In genomic region chr12:93234641-93235040, GRCh38 we compare ENCODE assay signal across 19 cellular contexts.
DNase-seq lines count a peak whose midpoint lies in the region; ATAC-seq and TF ChIP-seq lines count a peak whose summit lies in the region.
"Had no signal": no experiment of that assay in that cellular context is flagged by ENCODE, and none has a peak within 500 bp of the region (broad histone marks: within the 10 kb centered on the region; RNA-seq: fewer than 3 reads in every experiment).

No MANE protein-coding gene starts in this region.

- 0 to 11% methylated on average over 1 of the region's 1 CpG for WGBS in body of pancreas, 2 donors

- intact Hi-C loops in body of pancreas (cut with DNase I), result no loop called here

- peaks cover 3% of the 10 kb centered on the region for H3K4me1 ChIP-seq in body of pancreas
- H3K4me1 ChIP-seq: gastroesophageal sphincter, suprapubic skin had no signal

- H3K27ac Mint-ChIP-seq in type B pancreatic cell, result no peak overlapping the region
- H3K27ac Mint-ChIP-seq: activated CD8-positive, alpha-beta memory T cell treated with anti-CD3 and anti-CD28 coated beads, Interleukin-2, amount 10 ng/mL, durations not matched to agents 7 days and 5 days; activated naive CD8-positive, alpha-beta T cell treated with anti-CD3 and anti-CD28 coated beads, Interleukin-2, amount 50 U/mL, for 24 hours; activated T-helper 17 cell treated with anti-CD3 and anti-CD28 coated beads, Interleukin-2, amount 50 U/mL, for 72 hours had no signal

- no peaks in the 10 kb centered on the region for H3K36me3 ChIP-seq in body of pancreas (replicated peaks in 1 of 2; ENCODE audit: insufficient read depth in 1 of 2, low read depth in 2 of 2)
- H3K36me3 ChIP-seq: gastroesophageal sphincter, suprapubic skin had no signal

- H3K9me3 Mint-ChIP-seq in type B pancreatic cell, result peaks cover 2% of the 10 kb centered on the region
- H3K9me3 Mint-ChIP-seq: activated T-helper 17 cell treated with anti-CD3 and anti-CD28 coated beads, Interleukin-2, amount 50 U/mL, for 72 hours had no signal

- ATAC-seq in body of pancreas (peak; percentile 24), GM18909 (IDR thresholded peaks at IDR 0.05; ENCODE audit: poor library complexity, unreplicated experiment) (no peak)
- ATAC-seq: activated CD8-positive, alpha-beta memory T cell treated with anti-CD3 and anti-CD28 coated beads, Interleukin-2, amount 10 ng/mL, durations not matched to agents 7 days and 5 days; activated naive CD8-positive, alpha-beta T cell treated with anti-CD3 and anti-CD28 coated beads, Interleukin-2, amount 50 U/mL, for 24 hours; activated T-helper 17 cell treated with anti-CD3 and anti-CD28 coated beads, Interleukin-2, amount 50 U/mL, for 72 hours; gastroesophageal sphincter had no signal

- H3K4me3 ChIP-seq in body of pancreas, result no peak overlapping the region
- H3K4me3 ChIP-seq: dorsolateral prefrontal cortex, gastroesophageal sphincter, suprapubic skin had no signal

- H3K4me3 Mint-ChIP-seq in type B pancreatic cell, result no peak overlapping the region
- H3K4me3 Mint-ChIP-seq: activated CD8-positive, alpha-beta memory T cell treated with anti-CD3 and anti-CD28 coated beads, Interleukin-2, amount 10 ng/mL, durations not matched to agents 7 days and 5 days; activated naive CD8-positive, alpha-beta T cell treated with anti-CD3 and anti-CD28 coated beads, Interleukin-2, amount 50 U/mL, for 24 hours; activated T-helper 17 cell treated with anti-CD3 and anti-CD28 coated beads, Interleukin-2, amount 50 U/mL, for 72 hours had no signal

- no peaks in the 10 kb centered on the region for H3K27me3 ChIP-seq in body of pancreas
- H3K27me3 ChIP-seq: dorsolateral prefrontal cortex, gastroesophageal sphincter, suprapubic skin had no signal

- H3K36me3 Mint-ChIP-seq in type B pancreatic cell, result peaks cover 5% of the 10 kb centered on the region
- H3K36me3 Mint-ChIP-seq: activated CD8-positive, alpha-beta memory T cell treated with anti-CD3 and anti-CD28 coated beads, Interleukin-2, amount 10 ng/mL, durations not matched to agents 7 days and 5 days had no signal

- no peaks in the 10 kb centered on the region for H3K9me3 ChIP-seq in body of pancreas
- H3K9me3 ChIP-seq: suprapubic skin had no signal

- peak; percentile 87 for DNase-seq in DMS 273 (lab: John Stamatoyannopoulos, UW; ENCODE audit: unreplicated experiment)
- peak; percentile 33 for DNase-seq in NCI-H1694 (lab: John Stamatoyannopoulos, UW)
- peak in 3 of 4 donors; percentile 23 to 24 (median 24) for DNase-seq in body of pancreas
- peak; percentile 28 for DNase-seq in mucosa of gallbladder (ENCODE audit: low spot score)
- no peak for DNase-seq in type B pancreatic cell (ENCODE audit: extremely low spot score, unreplicated experiment)
- no peak for DNase-seq in DMS53 treated with DMSO at 0.1 percent for 48 hours (lab: John Stamatoyannopoulos, UW; ENCODE audit: unreplicated experiment)
- DNase-seq in COLO668 (lab: John Stamatoyannopoulos, UW; ENCODE audit: unreplicated experiment), result no peak
- DNase-seq: activated CD8-positive, alpha-beta memory T cell treated with anti-CD3 and anti-CD28 coated beads, Interleukin-2, amount 10 ng/mL, durations not matched to agents 7 days and 5 days; activated naive CD8-positive, alpha-beta T cell treated with anti-CD3 and anti-CD28 coated beads, Interleukin-2, amount 50 U/mL, for 24 hours; dorsolateral prefrontal cortex; EL; kidney glomerular epithelial cell; NCI-H1436; stimulated activated CD4-positive, alpha-beta T cell treated with anti-CD3 and anti-CD28 coated beads, Interleukin-12 subunit alpha, Interleukin-12 subunit beta, amount 100 ng/mL, for 4 hours had no signal

- TF ChIP-seq POLR2A in body of pancreas (IDR thresholded peaks at IDR 0.05), result no peak

- H3K27ac ChIP-seq in body of pancreas, result peak overlapping the region in 1 of 4 donors; percentile 45
- H3K27ac ChIP-seq: dorsolateral prefrontal cortex, gastroesophageal sphincter, RWPE1, suprapubic skin had no signal

- TF ChIP-seq CTCF in body of pancreas (IDR thresholded peaks at IDR 0.05), result no peak
- TF ChIP-seq CTCF in type B pancreatic cell (conservative IDR thresholded peaks at IDR 0.05), result no peak

- H3K4me1 Mint-ChIP-seq in type B pancreatic cell (ENCODE audit: unreplicated experiment), result peaks cover 5% of the 10 kb centered on the region
- H3K4me1 Mint-ChIP-seq: activated CD8-positive, alpha-beta memory T cell treated with anti-CD3 and anti-CD28 coated beads, Interleukin-2, amount 10 ng/mL, durations not matched to agents 7 days and 5 days; activated naive CD8-positive, alpha-beta T cell treated with anti-CD3 and anti-CD28 coated beads, Interleukin-2, amount 50 U/mL, for 24 hours; activated T-helper 17 cell treated with anti-CD3 and anti-CD28 coated beads, Interleukin-2, amount 50 U/mL, for 72 hours had no signal

- H3K27me3 Mint-ChIP-seq in type B pancreatic cell, result no peaks in the 10 kb centered on the region
- H3K27me3 Mint-ChIP-seq: activated naive CD8-positive, alpha-beta T cell treated with anti-CD3 and anti-CD28 coated beads, Interleukin-2, amount 50 U/mL, for 24 hours; activated T-helper 17 cell treated with anti-CD3 and anti-CD28 coated beads, Interleukin-2, amount 50 U/mL, for 72 hours had no signal

Comparison
In these comparisons a context has a peak if more than half of its experiments do, and no peak if none do; other contexts are left out.
1. DNase-seq: peak in DMS 273 (single experiment), NCI-H1694 (single experiment), body of pancreas (3 of 4) and mucosa of gallbladder (single experiment); none in type B pancreatic cell (single experiment), DMS53 treated with DMSO at 0.1 percent for 48 hours (single experiment) and COLO668 (single experiment).